Comparison of ENCODE assay signal across 1 cellular context in genomic region chr13:24313449-24313848, GRCh38.
TF ChIP-seq lines count a peak whose summit lies in the region.

No MANE protein-coding gene starts in this region.

TF ChIP-seq in liver, 16 proteins besides CTCF, POLR2A, EP300 and RAD21 (continued from another document):
- TF ChIP-seq ZBTB33 (IDR thresholded peaks at IDR 0.05) (no peak), SP1 (IDR thresholded peaks at IDR 0.05) (no peak), YY1 (IDR thresholded peaks at IDR 0.05) (no peak), FOXA1 (IDR thresholded peaks at IDR 0.05) (no peak), ATF3 (IDR thresholded peaks at IDR 0.05) (no peak), RXRA (IDR thresholded peaks at IDR 0.05) (no peak), EGR1 (IDR thresholded peaks at IDR 0.05; ENCODE audit: low read depth in 2 of 2) (no peak), HNF4G (IDR thresholded peaks at IDR 0.05) (no peak), GABPA (IDR thresholded peaks at IDR 0.05 in 1 of 2, conservative IDR thresholded peaks at IDR 0.05 in 1 of 2) (no peak)
